In genomic region chr4:39278476-39278875, GRCh38 we compare ENCODE assay signal across 20 cellular contexts.
A peak's percentile ranks its signal among the peaks of the same experiment; 100 is the strongest.
DNase-seq lines count a peak whose midpoint lies in the region; ATAC-seq lines count a peak whose summit lies in the region.
"Had no signal": no experiment of that assay in that cellular context is flagged by ENCODE, and none has a peak within 500 bp of the region (broad histone marks: within the 10 kb centered on the region; RNA-seq: fewer than 3 reads in every experiment).

No MANE protein-coding gene starts in this region.

- CTCF ChIA-PET in activated CD8-positive, alpha-beta memory T cell treated with anti-CD3 and anti-CD28 coated beads, Interleukin-2, amount 10 ng/mL, durations not matched to agents 7 days and 5 days (lab: Charles Lee): no interaction called here

- peaks cover 4% of the 10 kb centered on the region; the same call in 1 of the 2 replicates for H3K36me3 ChIP-seq in MG63
- H3K36me3 ChIP-seq: BE2C had no signal

- H3K9me3 ChIP-seq in MG63: no peaks in the 10 kb centered on the region
- H3K9me3 ChIP-seq: BE2C; BLaER1 treated with 17β-estradiol and CSF1 and Interleukin-3, amounts not matched to agents 10 nM and 100 nM; HAP-1 had no signal

- no peak overlapping the region for H3K4me3 ChIP-seq in MG63
- H3K4me3 ChIP-seq: BLaER1 treated with 17β-estradiol and CSF1 and Interleukin-3, amounts not matched to agents 10 nM and 100 nM; GM12878; HAP-1 had no signal

- no peak for ATAC-seq in activated CD8-positive, alpha-beta memory T cell treated with anti-CD3 and anti-CD28 coated beads, Interleukin-2, amount 10 ng/mL, durations not matched to agents 7 days and 5 days
- no peak for ATAC-seq in HG02981 (IDR thresholded peaks at IDR 0.05; ENCODE audit: unreplicated experiment)
- ATAC-seq: GM12878 had no signal

- H3K4me1 Mint-ChIP-seq in activated CD8-positive, alpha-beta memory T cell treated with anti-CD3 and anti-CD28 coated beads, Interleukin-2, amount 10 ng/mL, durations not matched to agents 7 days and 5 days: no peaks in the 10 kb centered on the region
- H3K4me1 Mint-ChIP-seq: CD14-positive monocyte; CD8-positive, alpha-beta memory T cell had no signal

- intact Hi-C loops in head of caudate nucleus (cut with DNase I): no loop called here

- H3K9me3 Mint-ChIP-seq in activated CD8-positive, alpha-beta memory T cell treated with anti-CD3 and anti-CD28 coated beads, Interleukin-2, amount 10 ng/mL, durations not matched to agents 7 days and 5 days (ENCODE audit: low read depth): no peaks in the 10 kb centered on the region
- H3K9me3 Mint-ChIP-seq: CD14-positive monocyte; CD4-positive, alpha-beta T cell; CD8-positive, alpha-beta memory T cell; HFFc6 had no signal

- no peaks in the 10 kb centered on the region for H3K27me3 Mint-ChIP-seq in activated CD8-positive, alpha-beta memory T cell treated with anti-CD3 and anti-CD28 coated beads, Interleukin-2, amount 10 ng/mL, durations not matched to agents 7 days and 5 days
- H3K27me3 Mint-ChIP-seq: CD4-positive, alpha-beta T cell; CD8-positive, alpha-beta memory T cell had no signal

- H3K4me3 Mint-ChIP-seq in activated CD8-positive, alpha-beta memory T cell treated with anti-CD3 and anti-CD28 coated beads, Interleukin-2, amount 10 ng/mL, durations not matched to agents 7 days and 5 days: no peak overlapping the region
- H3K4me3 Mint-ChIP-seq: CD14-positive monocyte; CD4-positive, alpha-beta T cell; CD8-positive, alpha-beta memory T cell; HFFc6 had no signal

- no peak overlapping the region for H3K27ac Mint-ChIP-seq in activated CD8-positive, alpha-beta memory T cell treated with anti-CD3 and anti-CD28 coated beads, Interleukin-2, amount 10 ng/mL, durations not matched to agents 7 days and 5 days
- H3K27ac Mint-ChIP-seq: CD4-positive, alpha-beta T cell; HFFc6 had no signal

- no peaks in the 10 kb centered on the region for H3K27me3 ChIP-seq in MG63
- H3K27me3 ChIP-seq: BE2C; BLaER1 treated with 17β-estradiol and CSF1 and Interleukin-3, amounts not matched to agents 10 nM and 100 nM had no signal

- peak; percentile 26 for DNase-seq in activated CD8-positive, alpha-beta memory T cell treated with anti-CD3 and anti-CD28 coated beads, Interleukin-2, amount 10 ng/mL, durations not matched to agents 7 days and 5 days
- no peak for DNase-seq in activated CD8-positive, alpha-beta memory T cell treated with anti-CD3 and anti-CD28 coated beads, Interleukin-2, amount 50 U/mL, for 4 hours
- peak; percentile 20 to 86 (median 64) for DNase-seq in head of caudate nucleus
- peak; percentile 39 for DNase-seq in putamen (ENCODE audit: low spot score)
- no peak for DNase-seq in NCI-H2107 treated with DMSO at 0.1 percent for 48 hours (lab: John Stamatoyannopoulos, UW; ENCODE audit: unreplicated experiment)
- DNase-seq in MG63: no peak
- DNase-seq: BE2C; CD4-positive, alpha-beta T cell; CD8-positive, alpha-beta memory T cell; DMS 273 treated with DMSO at 0.1 percent for 48 hours; DMS79; EL; GDM1; GOT3; HFFc6 had no signal

- H3K36me3 Mint-ChIP-seq in activated CD8-positive, alpha-beta memory T cell treated with anti-CD3 and anti-CD28 coated beads, Interleukin-2, amount 10 ng/mL, durations not matched to agents 7 days and 5 days: peaks cover 4% of the 10 kb centered on the region

Comparison
In these comparisons a context has a peak if more than half of its experiments do, and no peak if none do; other contexts are left out.
1. DNase-seq: peak in activated CD8-positive, alpha-beta memory T cell treated with anti-CD3 and anti-CD28 coated beads, Interleukin-2, amount 10 ng/mL, durations not matched to agents 7 days and 5 days (single experiment), head of caudate nucleus (42 of 42) and putamen (single experiment); none in activated CD8-positive, alpha-beta memory T cell treated with anti-CD3 and anti-CD28 coated beads, Interleukin-2, amount 50 U/mL, for 4 hours (single experiment), NCI-H2107 treated with DMSO at 0.1 percent for 48 hours (single experiment) and MG63 (single experiment).